ENCODE assay signal across 26 cellular contexts in the genomic region with DNA sequence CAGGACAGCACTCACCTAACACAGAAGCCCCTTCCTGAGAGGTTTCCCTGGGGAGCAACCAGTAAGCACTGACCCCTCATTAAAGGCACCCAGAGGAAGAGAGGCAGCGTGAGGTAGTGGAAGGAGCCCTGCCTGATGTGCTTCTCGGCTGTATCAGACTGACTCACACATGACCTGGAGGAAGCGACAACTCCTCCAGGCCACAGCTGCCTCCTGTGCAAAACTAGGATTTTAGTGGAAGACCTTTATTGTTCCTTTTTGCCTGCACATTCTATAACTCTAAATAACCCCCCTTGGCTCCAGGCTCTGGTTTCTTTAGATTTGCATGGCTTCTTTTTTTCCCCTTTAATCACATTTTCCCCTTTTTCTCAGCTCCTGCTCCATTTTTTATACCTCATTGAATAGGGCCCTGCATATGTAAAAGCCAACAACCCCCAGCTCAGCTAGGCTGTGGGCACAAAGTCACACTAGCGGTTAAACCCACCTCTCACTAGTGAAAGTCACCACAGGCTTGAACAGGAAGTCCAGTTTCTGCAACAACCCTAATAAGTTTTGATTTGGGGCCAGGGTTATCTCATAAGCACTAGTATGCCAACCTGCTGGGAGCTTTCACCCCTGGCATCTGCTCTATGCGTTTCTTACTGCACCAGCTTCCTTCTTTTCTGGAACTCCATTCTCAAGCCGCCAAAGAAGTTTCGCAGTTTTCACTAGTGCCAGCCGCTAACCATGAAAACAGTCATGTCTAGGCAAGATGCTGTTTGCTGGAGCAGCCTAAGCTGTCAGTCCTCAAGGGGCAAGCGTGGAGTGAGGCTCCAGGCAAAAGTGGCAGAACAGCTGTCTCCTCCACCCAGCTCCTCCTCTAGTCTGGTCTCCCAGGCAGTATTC.
DNase-seq lines count a peak whose midpoint lies in the region; ATAC-seq and TF ChIP-seq lines count a peak whose summit lies in the region.
"Had no signal": no experiment of that assay in that cellular context is flagged by ENCODE, and none has a peak within 500 bp of the region (broad histone marks: within the 10 kb centered on the region; RNA-seq: fewer than 3 reads in every experiment).

No MANE protein-coding gene starts in this region.

- H3K4me2 ChIP-seq in BLaER1 treated with 17β-estradiol and CSF1 and Interleukin-3, amounts not matched to agents 10 nM and 100 nM: peak overlapping the region in 9 of 11 experiments; percentile 6 to 67 (median 57); a peak in 13 of 22 replicates
- no peak overlapping the region for H3K4me2 ChIP-seq in trophoblast cell (ENCODE audit: low read length)
- H3K4me2 ChIP-seq: A549 had no signal

- no peak overlapping the region for H3K18ac ChIP-seq in trophoblast cell (ENCODE audit: low read length)

- WGBS in esophagus squamous epithelium, 2 donors: 45 to 53% methylated on average over 9 of the region's 9 CpGs
- WGBS in trophoblast cell (ENCODE audit: extremely low coverage, insufficient coverage, insufficient read length): no CpG with 5 or more reads among the region's 9 CpGs

- peak overlapping the region; percentile 61 for H4K8ac ChIP-seq in trophoblast cell (ENCODE audit: low read depth, low read length)

- H2BK12ac ChIP-seq in trophoblast cell (ENCODE audit: low read length): peak overlapping the region; percentile 65

- peak overlapping the region; percentile 35 for H2BK5ac ChIP-seq in trophoblast cell (ENCODE audit: low read depth, low read length, poor library complexity)

- H3K9me3 ChIP-seq in BLaER1 treated with 17β-estradiol and CSF1 and Interleukin-3, amounts not matched to agents 10 nM and 100 nM (replicated peaks in 1 of 11): no peaks in the 10 kb centered on the region
- H3K9me3 ChIP-seq in esophagus squamous epithelium (no peaks in the 10 kb centered on the region), trophoblast cell (ENCODE audit: insufficient read depth, low read depth, low read length) (no peaks in the 10 kb centered on the region)
- H3K9me3 ChIP-seq: A549, breast epithelium, colonic mucosa, left ventricle myocardium inferior, SJSA1 had no signal

- peak overlapping the region; percentile 53 for H3K14ac ChIP-seq in trophoblast cell (ENCODE audit: low read length)

- peaks cover 0 to 55% (median 49%) of the 10 kb centered on the region in 10 experiments; a peak in 16 of 20 replicates for H3K4me1 ChIP-seq in BLaER1 treated with 17β-estradiol and CSF1 and Interleukin-3, amounts not matched to agents 10 nM and 100 nM
- H3K4me1 ChIP-seq in esophagus squamous epithelium (peaks cover 10 to 92% (median 18%) of the 10 kb centered on the region in 3 donors), trophoblast cell (ENCODE audit: control insufficient read depth in 1 of 2, insufficient read depth in 2 of 2, low read length in 2 of 2) (peaks cover 7 to 10% of the 10 kb centered on the region in 2 experiments)
- H3K4me1 ChIP-seq: A549, colonic mucosa, SJSA1 had no signal

- DNase-seq in NCI-H2171 treated with DMSO at 0.1 percent for 48 hours (lab: John Stamatoyannopoulos, UW) (peak; percentile 49), esophagus squamous epithelium (lab: John Stamatoyannopoulos, UW) (no peak), trophoblast cell (no peak), GM13976 (ENCODE audit: low spot score) (no peak), NCI-H1694 treated with DMSO at 0.1 percent for 48 hours (lab: John Stamatoyannopoulos, UW) (no peak)
- DNase-seq: activated B cell treated with CpG ODN at 0.5 μM for 24 hours; activated effector memory CD4-positive, alpha-beta T cell treated with anti-CD3 and anti-CD28 coated beads, Interleukin-2, amount 50 U/mL, for 16 hours; activated naive CD8-positive, alpha-beta T cell treated with anti-CD3 and anti-CD28 coated beads for 36 hours; activated T-cell treated with anti-CD3 and anti-CD28 coated beads, Interleukin-2, amount 50 U/mL, for 24 hours; CD4-positive, alpha-beta memory T cell; colonic mucosa; effector CD4-positive, alpha-beta T cell; left ventricle myocardium inferior; naive thymus-derived CD4-positive, alpha-beta T cell; NCI-H1436 treated with DMSO at 0.1 percent for 48 hours; NCI-H446 treated with DMSO at 0.1 percent for 48 hours; stimulated activated CD4-positive, alpha-beta T cell treated with anti-CD3 and anti-CD28 coated beads, Interleukin-15, amount 100 ng/mL, for 24 hours; stimulated activated CD4-positive, alpha-beta T cell treated with anti-CD3 and anti-CD28 coated beads, Interleukin-4, amount 100 ng/mL, for 4 hours; T1000 had no signal

- H3K23ac ChIP-seq in trophoblast cell (ENCODE audit: low read length): no peak overlapping the region

- H2AFZ ChIP-seq in trophoblast cell (ENCODE audit: insufficient read depth, low read length, poor library complexity): no peak overlapping the region

- TF ChIP-seq CTCF in esophagus squamous epithelium (IDR thresholded peaks at IDR 0.05) (no peak), GM13976 (IDR thresholded peaks at IDR 0.05; ENCODE audit: borderline replicate concordance, control extremely low read depth, extremely low read depth, insufficient read depth, missing control alignments) (no peak)

- H2AK5ac ChIP-seq in trophoblast cell (ENCODE audit: low read length): no peak overlapping the region

- H3K4me3 ChIP-seq in BLaER1 treated with 17β-estradiol and CSF1 and Interleukin-3, amounts not matched to agents 10 nM and 100 nM: no peak overlapping the region
- H3K4me3 ChIP-seq in esophagus squamous epithelium (no peak overlapping the region), trophoblast cell (ENCODE audit: low read depth, low read length) (no peak overlapping the region)
- H3K4me3 ChIP-seq: A549, breast epithelium, colonic mucosa, left ventricle myocardium inferior, SJSA1 had no signal

- H4K91ac ChIP-seq in trophoblast cell (ENCODE audit: low read depth, low read length): peak overlapping the region; percentile 61

- ATAC-seq in HG03095 (IDR thresholded peaks at IDR 0.05; ENCODE audit: unreplicated experiment) (no peak), GM18502 (IDR thresholded peaks at IDR 0.05; ENCODE audit: poor library complexity, unreplicated experiment) (no peak)
- ATAC-seq: naive thymus-derived CD4-positive, alpha-beta T cell had no signal

- no peaks in the 10 kb centered on the region for H3K36me3 ChIP-seq in BLaER1 treated with 17β-estradiol and CSF1 and Interleukin-3, amounts not matched to agents 10 nM and 100 nM
- H3K36me3 ChIP-seq in esophagus squamous epithelium (no peaks in the 10 kb centered on the region), trophoblast cell (ENCODE audit: control insufficient read depth in 1 of 2, insufficient read depth in 2 of 2, low read length in 2 of 2) (no peaks in the 10 kb centered on the region)
- H3K36me3 ChIP-seq: breast epithelium, colonic mucosa, left ventricle myocardium inferior, SJSA1 had no signal

- H3K27me3 ChIP-seq in BLaER1 treated with 17β-estradiol and CSF1 and Interleukin-3, amounts not matched to agents 10 nM and 100 nM: no peaks in the 10 kb centered on the region
- H3K27me3 ChIP-seq in esophagus squamous epithelium (no peaks in the 10 kb centered on the region), trophoblast cell (ENCODE audit: insufficient read depth, low read length) (no peaks in the 10 kb centered on the region)
- H3K27me3 ChIP-seq: breast epithelium, colonic mucosa had no signal

- H3K27ac ChIP-seq in BLaER1 treated with 17β-estradiol and CSF1 and Interleukin-3, amounts not matched to agents 10 nM and 100 nM: no peak overlapping the region
- H3K27ac ChIP-seq in esophagus squamous epithelium (peak overlapping the region; percentile 15 to 56 (median 48)), trophoblast cell (ENCODE audit: low read depth, low read length) (no peak overlapping the region)
- H3K27ac ChIP-seq: A549, colonic mucosa, RWPE1, SJSA1 had no signal

- no peaks in the 10 kb centered on the region for H4K20me1 ChIP-seq in BLaER1 treated with 17β-estradiol and CSF1 and Interleukin-3, amounts not matched to agents 10 nM and 100 nM

- no peak overlapping the region for H2BK120ac ChIP-seq in trophoblast cell (ENCODE audit: insufficient read depth, low read length, poor library complexity)

- in situ Hi-C loops in GM13976 (cut with MboI; ENCODE audit: low sequenced_read_pairs, unreplicated experiment): no loop called here

- no peak overlapping the region for H3K9ac ChIP-seq in BLaER1 treated with 17β-estradiol and CSF1 and Interleukin-3, amounts not matched to agents 10 nM and 100 nM
- H3K9ac ChIP-seq in trophoblast cell (ENCODE audit: low read length): no peak overlapping the region

- TF ChIP-seq POLR2A in esophagus squamous epithelium (IDR thresholded peaks at IDR 0.05): no peak

- H4K12ac ChIP-seq in trophoblast cell (ENCODE audit: low read depth, low read length): peak overlapping the region; percentile 39

- intact Hi-C loops in esophagus squamous epithelium (cut with DNase I): no loop called here

- H3K4ac ChIP-seq in trophoblast cell (ENCODE audit: low read depth, low read length): no peak overlapping the region

- H3K79me1 ChIP-seq in trophoblast cell (ENCODE audit: low read length): peaks cover 2% of the 10 kb centered on the region

- H3K79me2 ChIP-seq in trophoblast cell (ENCODE audit: control insufficient read depth, insufficient read depth, low read length, poor library complexity): no peaks in the 10 kb centered on the region

Comparison
In these comparisons a context has a peak if more than half of its experiments do, and no peak if none do; other contexts are left out.
1. H3K27ac ChIP-seq: peak in esophagus squamous epithelium (4 of 4); none in BLaER1 treated with 17β-estradiol and CSF1 and Interleukin-3, amounts not matched to agents 10 nM and 100 nM (0 of 11) and trophoblast cell (single experiment).